8 cellular contexts compared by ENCODE assay signal in the genomic region with DNA sequence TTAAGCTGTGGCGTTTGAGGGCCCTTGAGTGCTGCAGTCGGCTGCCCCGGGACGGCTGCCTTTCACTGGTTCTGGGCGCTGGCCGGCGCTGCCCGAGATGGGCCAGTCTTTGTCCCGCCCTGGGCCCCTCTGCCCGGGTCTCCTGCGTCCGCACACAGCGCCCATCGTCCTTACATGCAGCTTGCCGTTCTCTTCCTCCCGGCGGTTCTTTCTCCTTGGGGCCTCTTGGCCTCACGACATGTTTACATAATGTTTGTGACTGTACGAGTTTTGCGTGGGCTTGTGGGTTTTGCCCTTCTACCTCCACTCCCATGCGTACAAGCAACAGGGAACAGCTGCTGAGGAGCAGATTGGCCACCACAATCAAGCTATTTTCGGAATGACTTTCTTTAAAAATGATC. TPM values are rescaled to one million over a fixed set of nuclear protein-coding genes. Genes with fewer than 3 reads are reported as not detected.
DNase-seq lines count a peak whose midpoint lies in the region; ATAC-seq and TF ChIP-seq lines count a peak whose summit lies in the region.

No MANE protein-coding gene starts in this region.

- peak overlapping the region; percentile 98 for H3K27ac ChIP-seq in AG04450 (ENCODE audit: low read depth, low read length)
- H3K27ac ChIP-seq in OCI-LY7 (ENCODE audit: low read depth, low read length, poor library complexity, severe bottlenecking), result peak overlapping the region; percentile 86
- peak overlapping the region; percentile 96 for H3K27ac ChIP-seq in left ventricle myocardium inferior (replicated peaks)

- POLR2A ChIA-PET in AG04450 (lab: Yijun Ruan, JAX) (interaction anchor here (0.6 to 2.7 kb wide), 16 partner anchors 10 to 497 kb away, joined by 3 to 16 read pairs (median 3); a partner anchor contains a TSS), OCI-LY7 (lab: Charles Lee) (interaction anchor here (0.7 to 4.5 kb wide), 18 partner anchors 10 to 682 kb away, joined by 3 to 46 read pairs (median 4); no protein-coding TSS in a partner anchor)

- no peak for TF ChIP-seq CTCF in AG04450 (IDR thresholded peaks at IDR 0.05; ENCODE audit: low read depth, low read length)
- no peak for TF ChIP-seq CTCF in OCI-LY7 (conservative IDR thresholded peaks at IDR 0.05; ENCODE audit: low read length)
- no peak for TF ChIP-seq CTCF in left ventricle myocardium inferior (IDR thresholded peaks at IDR 0.05; ENCODE audit: borderline replicate concordance)

- H3K79me2 ChIP-seq in OCI-LY7 (ENCODE audit: insufficient read depth, low read depth, low read length), result peaks cover 32% of the 10 kb centered on the region; the same call in 1 of the 2 replicates

- peak overlapping the region; percentile 99 for H3K9ac ChIP-seq in adipocyte (ENCODE audit: low read length)

- H3K9me2 ChIP-seq in OCI-LY7 (ENCODE audit: insufficient read depth, low read length), result no peaks in the 10 kb centered on the region

- DNase-seq in AG04450 (ENCODE audit: low read depth, low spot score) (peak; percentile 46), OCI-LY7 (ENCODE audit: low spot score) (peak; percentile 55), adipocyte (ENCODE audit: low read depth) (peak; percentile 79), left ventricle myocardium inferior (peak; percentile 54), posterior vena cava (ENCODE audit: low spot score) (peak; percentile 88), NCI-H2107 treated with DMSO at 0.1 percent for 48 hours (lab: John Stamatoyannopoulos, UW; ENCODE audit: unreplicated experiment) (no peak)

- intact Hi-C loops in OCI-LY7 (cut with micrococcal nuclease; ENCODE audit: unreplicated experiment) (loop anchor here (2.0 to 5.0 kb wide), 5 partner anchors 140 to 680 kb away; a partner anchor contains a TSS), left ventricle myocardium inferior (cut with micrococcal nuclease) (loop anchor here (10.0 kb wide), 1 partner anchor 202 kb away; no protein-coding TSS in a partner anchor), posterior vena cava (cut with DNase I) (no loop called here)

- no peaks in the 10 kb centered on the region for H3K36me3 ChIP-seq in OCI-LY7 (ENCODE audit: insufficient read depth, low read length)
- peaks cover 5% of the 10 kb centered on the region for H3K36me3 ChIP-seq in adipocyte (ENCODE audit: control insufficient read depth, insufficient read depth, low read length, severe bottlenecking)
- H3K36me3 ChIP-seq in left ventricle myocardium inferior, result no peaks in the 10 kb centered on the region

- H3K9me3 ChIP-seq in AG04450 (ENCODE audit: control insufficient read depth, insufficient read depth, low read length) (no peaks in the 10 kb centered on the region; the same call in 1 of the 2 replicates), OCI-LY7 (ENCODE audit: low read length) (0 out of 2 replicates have a peak, but pooled peaks cover 4% of the 10 kb centered on the region), adipocyte (ENCODE audit: control insufficient read depth, low read length) (peaks cover 2% of the 10 kb centered on the region), left ventricle myocardium inferior (replicated peaks) (no peaks in the 10 kb centered on the region)

- BruUV-seq in OCI-LY7 (replicated peaks; lab: Mats Ljungman, UMichigan), result no TSS peak

- CTCF ChIA-PET in AG04450 (lab: Charles Lee) (interaction anchor here (0.6 to 3.2 kb wide), 3 partner anchors 33 to 293 kb away, joined by 3 to 17 read pairs (median 6); no protein-coding TSS in a partner anchor), OCI-LY7 (lab: Charles Lee; ENCODE audit: unreplicated experiment) (interaction anchor here (1.2 to 1.4 kb wide), 2 partner anchors 13 to 24 kb away, joined by 4 to 9 read pairs; no protein-coding TSS in a partner anchor)

- peak overlapping the region; percentile 74 for H3K4me3 ChIP-seq in AG04450 (ENCODE audit: low read depth, low read length)
- peak overlapping the region; percentile 78 for H3K4me3 ChIP-seq in OCI-LY7 (ENCODE audit: low read depth, low read length, poor library complexity, severe bottlenecking)
- H3K4me3 ChIP-seq in adipocyte (ENCODE audit: low read length), result peak overlapping the region; percentile 94
- H3K4me3 ChIP-seq in left ventricle myocardium inferior, result peak overlapping the region; percentile 74

- peak overlapping the region; percentile 83 for H3K4me2 ChIP-seq in OCI-LY7 (ENCODE audit: low read length)

- H4K20me1 ChIP-seq in OCI-LY7 (ENCODE audit: insufficient read depth, low read length), result no peaks in the 10 kb centered on the region

- H2AFZ ChIP-seq in OCI-LY7 (ENCODE audit: low read length), result peak overlapping the region; percentile 99

- peak; percentile 45 for ATAC-seq in GM18511 (IDR thresholded peaks at IDR 0.05; ENCODE audit: unreplicated experiment)
- ATAC-seq in HG02970 (IDR thresholded peaks at IDR 0.05; ENCODE audit: low FRiP score, unreplicated experiment), result peak; percentile 21

- H3K27me3 ChIP-seq in AG04450 (ENCODE audit: control insufficient read depth, insufficient read depth, low read length) (no peaks in the 10 kb centered on the region), adipocyte (replicated peaks; ENCODE audit: control insufficient read depth, insufficient read depth, low read length) (no peaks in the 10 kb centered on the region), left ventricle myocardium inferior (ENCODE audit: low read depth) (no peaks in the 10 kb centered on the region)

- H3K4me1 ChIP-seq in OCI-LY7 (ENCODE audit: insufficient read depth, low read length, poor library complexity, severe bottlenecking) (peaks cover 21% of the 10 kb centered on the region), adipocyte (ENCODE audit: control insufficient read depth, insufficient read depth, low read length) (peaks cover 28% of the 10 kb centered on the region), left ventricle myocardium inferior (peaks cover 50% of the 10 kb centered on the region)

RNA-seq across cellular contexts. Expression of a gene that starts 0.6 kb away (rescaled TPM):
- polyA plus RNA-seq in AG04450 (2011; rRNA removed), result 110 and 134 TPM in 2 replicates
- 244 and 342 TPM in 2 replicates for polyA minus RNA-seq in AG04450 (2011; rRNA and poly(A)+ RNA removed)
- 95.2 and 131 TPM in 2 replicates for total RNA-seq in OCI-LY7 (2014; rRNA removed; shearing (Covaris generic))
- total RNA-seq in OCI-LY7 (2022) (128 and 132 TPM in 2 replicates), left ventricle myocardium inferior (69.8 TPM), posterior vena cava (100 to 1,000 TPM in 1 of 2 donors, 10 to 100 TPM in 1; 94.9 to 124 TPM)

Comparison
In these comparisons a context has a peak if more than half of its experiments do, and no peak if none do; other contexts are left out.
1. intact Hi-C loops: an anchor here in OCI-LY7 (2.0 to 5.0 kb wide) and left ventricle myocardium inferior (10.0 kb wide); none called in posterior vena cava.